9 cellular contexts compared by ENCODE assay signal in genomic region chr6:34234667-34235604, GRCh38. TPM values are rescaled to one million over a fixed set of nuclear protein-coding genes. Genes with fewer than 3 reads are reported as not detected.
DNase-seq lines count a peak whose midpoint lies in the region; ATAC-seq lines count a peak whose summit lies in the region.
"Had no signal": no experiment of that assay in that cellular context is flagged by ENCODE, and none has a peak within 500 bp of the region (broad histone marks: within the 10 kb centered on the region; RNA-seq: fewer than 3 reads in every experiment).

No MANE protein-coding gene starts in this region.

- no peak for ATAC-seq in activated CD4-positive, CD25-positive, alpha-beta regulatory T cell treated with anti-CD3 and anti-CD28 coated beads, Interleukin-2, amount 50 U/mL, for 24 hours

- H3K27me3 ChIP-seq in H7 (ENCODE audit: control insufficient read depth, insufficient read depth, low read length) (no peaks in the 10 kb centered on the region), GM23248 (replicated peaks; ENCODE audit: insufficient read depth) (no peaks in the 10 kb centered on the region)

- H3K79me2 ChIP-seq in GM23248 (ENCODE audit: insufficient read depth): peaks cover 25% of the 10 kb centered on the region

- in situ Hi-C loops in GM23248 (cut with MboI): no loop called here

- no peak overlapping the region for H3K27ac ChIP-seq in GM23248
- H3K27ac ChIP-seq: SK-N-MC had no signal

- peaks cover 23% of the 10 kb centered on the region for H3K4me1 ChIP-seq in GM23248 (ENCODE audit: insufficient read depth)

- peak overlapping the region; percentile 50 for H3K4me3 ChIP-seq in H7 (ENCODE audit: insufficient read depth, low read depth, low read length)
- H3K4me3 ChIP-seq in GM23248: no peak overlapping the region
- H3K4me3 ChIP-seq: SK-N-MC had no signal

- H3K36me3 ChIP-seq in H7 (replicated peaks; ENCODE audit: control insufficient read depth, insufficient read depth, low read length) (peaks cover 9% of the 10 kb centered on the region), GM23248 (ENCODE audit: low read depth) (no peaks in the 10 kb centered on the region)

- H4K20me1 ChIP-seq in GM23248 (ENCODE audit: insufficient read depth): no peaks in the 10 kb centered on the region

- H3K9ac ChIP-seq in GM23248: no peak overlapping the region

- peak; percentile 99 for DNase-seq in H7
- peak; percentile 35 for DNase-seq in activated T-cell treated with anti-CD3 and anti-CD28 coated beads for 24 hours (ENCODE audit: low read depth)
- peak; percentile 79 for DNase-seq in iPS DF 19.7 (ENCODE audit: low read depth, low spot score)
- peak; percentile 81 for DNase-seq in stimulated activated CD4-positive, alpha-beta T cell treated with anti-CD3 and anti-CD28 coated beads, Interleukin-15, amount 100 ng/mL, for 24 hours
- DNase-seq in HCEC 1CT: no peak
- DNase-seq in GM23248: no peak
- no peak for DNase-seq in inferior parietal cortex (ENCODE audit: extremely low spot score)

- no peak overlapping the region for H3K4me2 ChIP-seq in GM23248 (ENCODE audit: unreplicated experiment)

- H3K9me2 ChIP-seq in GM23248 (ENCODE audit: insufficient read depth): no peaks in the 10 kb centered on the region

- peaks cover 24% of the 10 kb centered on the region for H3F3A ChIP-seq in GM23248 (ENCODE audit: insufficient read depth)

- H2AFZ ChIP-seq in GM23248: no peak overlapping the region; the same call in 1 of the 2 replicates

- no peaks in the 10 kb centered on the region for H3K9me3 ChIP-seq in GM23248 (ENCODE audit: low read depth)

- 71 to 86% methylated on average over 22 to 85 of the region's 85 CpGs for whole genome bisulfite sequencing in GM23248 (ENCODE audit: low coverage in 1 of 2, low lambda C conversion rate in 2 of 2, missing lambda C conversion rate in 2 of 2), 2 experiments

RNA-seq across cellular contexts. Expression of gene HMGA1, which starts 1.7 kb away (rescaled TPM):
- 1,768 and 1,892 TPM in 2 replicates for total RNA-seq in H7 (2014; rRNA removed; shearing (Covaris generic))
- total RNA-seq in GM23248 (2014; rRNA removed; shearing (Covaris generic)): 197 and 243 TPM in 2 replicates
- polyA plus RNA-seq in GM23248 (2016; fragmentation: Nextera tagmentation; extraction: Ambion mirVana): 332 and 351 TPM in 2 replicates

RNA-seq across cellular contexts. Expression of gene SMIM29, which starts 13.9 kb away (rescaled TPM):
- total RNA-seq in H7 (2014; rRNA removed; shearing (Covaris generic)): 12.4 and 24.5 TPM in 2 replicates
- 27.6 and 35.1 TPM in 2 replicates for total RNA-seq in GM23248 (2014; rRNA removed; shearing (Covaris generic))
- polyA plus RNA-seq in GM23248 (2016; fragmentation: Nextera tagmentation; extraction: Ambion mirVana): 55.1 and 58.3 TPM in 2 replicates

Comparison
In these comparisons a context has a peak if more than half of its experiments do, and no peak if none do; other contexts are left out.
1. DNase-seq: peak in H7 (single experiment), activated T-cell treated with anti-CD3 and anti-CD28 coated beads for 24 hours (single experiment), iPS DF 19.7 (single experiment) and stimulated activated CD4-positive, alpha-beta T cell treated with anti-CD3 and anti-CD28 coated beads, Interleukin-15, amount 100 ng/mL, for 24 hours (single experiment); none in HCEC 1CT (single experiment), GM23248 (single experiment) and inferior parietal cortex (single experiment).